Comparison of ENCODE assay signal across 10 cellular contexts in genomic region chr19:50555447-50556235, GRCh38. TPM values are rescaled to one million over a fixed set of nuclear protein-coding genes. Genes with fewer than 3 reads are reported as not detected.
A peak's percentile ranks its signal among the peaks of the same experiment; 100 is the strongest.
DNase-seq lines count a peak whose midpoint lies in the region; ATAC-seq and TF ChIP-seq lines count a peak whose summit lies in the region.
"Had no signal": no experiment of that assay in that cellular context is flagged by ENCODE, and none has a peak within 500 bp of the region (broad histone marks: within the 10 kb centered on the region; RNA-seq: fewer than 3 reads in every experiment).

No MANE protein-coding gene starts in this region.

- peaks cover 0 to 5% of the 10 kb centered on the region in 2 donors for H3K27me3 ChIP-seq in Peyer's patch
- H3K27me3 ChIP-seq in heart left ventricle, result peaks cover 0 to 59% (median 22%) of the 10 kb centered on the region in 9 donors
- H3K27me3 ChIP-seq in stomach, result peaks cover 0 to 100% (median 60%) of the 10 kb centered on the region in 3 donors

- H3K36me3 ChIP-seq in Peyer's patch (no peaks in the 10 kb centered on the region), heart left ventricle (no peaks in the 10 kb centered on the region), stomach (no peaks in the 10 kb centered on the region)

- H3K4me3 ChIP-seq in Peyer's patch (peak overlapping the region in 3 of 4 donors; percentile 35 to 46 (median 46)), heart left ventricle (peak overlapping the region in 11 of 12 donors; percentile 26 to 56 (median 50)), stomach (peak overlapping the region; percentile 32 to 53 (median 42))

- TF ChIP-seq POLR2A in Peyer's patch (IDR thresholded peaks at IDR 0.05) (no peak), heart left ventricle (IDR thresholded peaks at IDR 0.05) (no peak), stomach (IDR thresholded peaks at IDR 0.05) (no peak)

- H3K27me3 Mint-ChIP-seq in T-helper 2 cell treated with Interferon-gamma antibody and Interleukin-4, amounts not matched to agents 5 μg/mL and 100 μg/mL, for 36 hours (ENCODE audit: low read depth), result peaks cover 38% of the 10 kb centered on the region

- H3K4me1 Mint-ChIP-seq in T-helper 2 cell treated with Interferon-gamma antibody and Interleukin-4, amounts not matched to agents 5 μg/mL and 100 μg/mL, for 36 hours (ENCODE audit: low read depth), result peaks cover 3% of the 10 kb centered on the region

- no peaks in the 10 kb centered on the region for H3K9me3 ChIP-seq in Peyer's patch
- H3K9me3 ChIP-seq in heart left ventricle, result no peaks in the 10 kb centered on the region
- H3K9me3 ChIP-seq in stomach, result no peaks in the 10 kb centered on the region

- intact Hi-C loops in heart left ventricle (cut with DNase I), result loop anchor here in 1 of 10 donors (5.0 kb wide), 1 partner anchor 198 kb away; no protein-coding TSS in a partner anchor
- intact Hi-C loops in stomach (cut with DNase I; ENCODE audit: low total_unique reads), result no loop called here

- DNase-seq in T-helper 2 cell treated with Interferon-gamma antibody and Interleukin-4, amounts not matched to agents 5 μg/mL and 100 μg/mL, for 36 hours (ENCODE audit: low spot score), result no peak
- DNase-seq in T-helper 2 cell (no peak), Peyer's patch (no peak), heart left ventricle (peak in 1 of 5 donors; percentile 41), stomach (no peak), NCI-H187 (lab: John Stamatoyannopoulos, UW) (no peak), NCI-H2029 (lab: John Stamatoyannopoulos, UW) (no peak)

- no peaks in the 10 kb centered on the region for H3K36me3 Mint-ChIP-seq in T-helper 2 cell treated with Interferon-gamma antibody and Interleukin-4, amounts not matched to agents 5 μg/mL and 100 μg/mL, for 36 hours (ENCODE audit: low read depth)

- 41 to 43% (median 42%) methylated on average over 23 to 25 of the region's 25 CpGs for WGBS in heart left ventricle, 4 donors
- WGBS in stomach, 5 donors, result 31 to 53% (median 37%) methylated on average over 22 to 25 of the region's 25 CpGs

- no peak overlapping the region for H3K27ac Mint-ChIP-seq in T-helper 2 cell treated with Interferon-gamma antibody and Interleukin-4, amounts not matched to agents 5 μg/mL and 100 μg/mL, for 36 hours

- H3K4me3 Mint-ChIP-seq in T-helper 2 cell treated with Interferon-gamma antibody and Interleukin-4, amounts not matched to agents 5 μg/mL and 100 μg/mL, for 36 hours, result peak overlapping the region; percentile 61

- no peaks in the 10 kb centered on the region for H3K9me3 Mint-ChIP-seq in T-helper 2 cell treated with Interferon-gamma antibody and Interleukin-4, amounts not matched to agents 5 μg/mL and 100 μg/mL, for 36 hours

- no peak for TF ChIP-seq EP300 in stomach (IDR thresholded peaks at IDR 0.05)

- H3K27ac ChIP-seq in Peyer's patch (peak overlapping the region in 1 of 4 donors; percentile 42), heart left ventricle (peak overlapping the region in 1 of 12 donors; percentile 26), stomach (peak overlapping the region in 1 of 5 donors; percentile 29)

- TF ChIP-seq CTCF in Peyer's patch (IDR thresholded peaks at IDR 0.05) (no peak), heart left ventricle (IDR thresholded peaks at IDR 0.05) (no peak), stomach (IDR thresholded peaks at IDR 0.05) (no peak)

- peak in 2 of 4 donors; percentile 10 to 24 for ATAC-seq in heart left ventricle
- no peak for ATAC-seq in HG03095 (IDR thresholded peaks at IDR 0.05; ENCODE audit: unreplicated experiment)

- H3K4me1 ChIP-seq in Peyer's patch (peaks cover 0 to 14% (median 5%) of the 10 kb centered on the region in 4 donors), heart left ventricle (peaks cover 0 to 25% (median 6%) of the 10 kb centered on the region in 12 donors), stomach (peaks cover 8 to 30% (median 21%) of the 10 kb centered on the region in 4 donors)

RNA-seq across cellular contexts. Expression of gene LRRC4B, which starts 12.6 kb away (rescaled TPM):
- total RNA-seq in Peyer's patch (1 to 10 TPM in 2 of 4 donors, under 1 TPM in 2; 0.35 to 2.0 (median 1.4) TPM), heart left ventricle (1 to 10 TPM in 4 of 9 donors, under 1 TPM in 5; 0.35 to 2.4 (median 0.87) TPM), stomach (1 to 10 TPM in 3 of 5 donors, under 1 TPM in 1, not detected in 1; 0.45 to 4.4 (median 2.2) TPM)
- polyA plus RNA-seq in heart left ventricle (1 to 10 TPM in 1 of 2 donors, under 1 TPM in 1; 0.97 to 1.0 TPM), stomach (1 to 10 TPM; 1.2 to 1.5 (median 1.5) TPM)

RNA-seq across cellular contexts. Expression of gene ASPDH, which starts 41.9 kb away (rescaled TPM):
- total RNA-seq in Peyer's patch (10 to 100 TPM in 1 of 4 donors, 1 to 10 TPM in 2, not detected in 1; 1.6 to 31.9 (median 4.5) TPM), heart left ventricle (not detected), stomach (not detected)
- polyA plus RNA-seq in heart left ventricle (not detected), stomach (not detected)
- total RNA-seq: dermis blood vessel endothelial cell, SK-MEL-5 had no signal

RNA-seq across cellular contexts. Expression of gene JOSD2, which starts 44.6 kb away (rescaled TPM):
- total RNA-seq in Peyer's patch, result 10 to 100 TPM; 10.7 to 41.3 (median 26.6) TPM
- 10 to 100 TPM; 18.7 to 43.8 (median 29.5) TPM for total RNA-seq in heart left ventricle
- polyA plus RNA-seq in heart left ventricle, result 10 to 100 TPM; 47.7 to 49.7 TPM
- total RNA-seq in stomach, result 10 to 100 TPM in 3 of 5 donors, 1 to 10 TPM in 1, not detected in 1; 9.9 to 61.0 (median 14.5) TPM
- polyA plus RNA-seq in stomach, result 10 to 100 TPM; 68.4 to 79.4 (median 68.5) TPM
